ENCODE assay signal across 12 cellular contexts in the genomic region with DNA sequence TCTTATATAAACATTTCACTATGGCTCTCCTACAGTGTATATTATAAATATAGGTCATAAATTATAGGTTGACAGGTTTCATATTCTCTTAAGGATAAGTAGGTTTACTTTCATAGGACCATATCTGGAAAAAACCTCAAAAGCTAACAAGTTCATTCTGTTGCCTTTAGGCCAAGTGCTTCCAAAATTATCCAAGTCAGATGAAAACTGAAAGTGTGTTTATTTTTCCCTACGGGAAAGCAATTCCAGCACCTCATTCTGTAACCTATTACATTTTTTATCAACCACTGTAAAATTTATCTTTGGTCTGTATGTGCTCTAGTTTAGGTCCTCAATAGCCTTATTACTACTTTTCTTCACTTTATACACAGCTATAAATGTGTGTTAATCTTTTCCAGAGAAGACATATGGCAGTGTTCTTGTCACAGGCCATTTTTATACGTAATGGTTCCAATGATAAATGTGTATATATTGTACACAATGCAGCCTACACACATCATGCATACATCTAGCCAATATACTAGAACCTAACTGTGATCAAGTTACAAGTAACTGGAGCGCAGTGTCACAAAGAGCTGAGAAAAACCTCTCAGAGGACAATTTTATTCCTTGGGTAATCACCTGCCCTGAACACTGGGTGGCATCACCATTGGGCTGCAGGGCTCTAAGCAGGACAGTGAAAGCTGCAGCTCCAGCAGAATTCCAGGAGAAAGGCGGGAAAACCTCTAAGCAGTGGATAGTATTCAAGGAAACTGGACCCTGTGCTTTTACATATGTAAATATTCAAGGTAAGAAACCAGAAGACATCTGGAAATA.
DNase-seq lines count a peak whose midpoint lies in the region; ATAC-seq and TF ChIP-seq lines count a peak whose summit lies in the region.
"Had no signal": no experiment of that assay in that cellular context is flagged by ENCODE, and none has a peak within 500 bp of the region (broad histone marks: within the 10 kb centered on the region; RNA-seq: fewer than 3 reads in every experiment).

No MANE protein-coding gene starts in this region.

- peak; percentile 7 for DNase-seq in H4 (ENCODE audit: low spot score)
- peak; percentile 20 for DNase-seq in NCI-H146 (lab: John Stamatoyannopoulos, UW)
- DNase-seq in chondrocyte (ENCODE audit: low spot score): no peak
- peak in 2 of 3 donors; percentile 20 to 49 for DNase-seq in right lobe of liver
- no peak for DNase-seq in trophoblast cell
- no peak for DNase-seq in testis
- DNase-seq in T-helper 2 cell: no peak
- DNase-seq: activated T-cell treated with anti-CD3 and anti-CD28 coated beads for 4 hours; CD8-positive, alpha-beta T cell; effector memory CD4-positive, alpha-beta T cell; NCI-H1930 had no signal

- H4K91ac ChIP-seq in trophoblast cell (ENCODE audit: low read depth, low read length): no peak overlapping the region

- no peak overlapping the region for H3K14ac ChIP-seq in trophoblast cell (ENCODE audit: low read length)

- H3K36me3 Mint-ChIP-seq in chondrocyte (ENCODE audit: low read depth): peaks cover 11% of the 10 kb centered on the region

- H3K27me3 ChIP-seq in right lobe of liver (no peaks in the 10 kb centered on the region), trophoblast cell (ENCODE audit: insufficient read depth, low read length) (no peaks in the 10 kb centered on the region), testis (no peaks in the 10 kb centered on the region)

- H3K9me3 Mint-ChIP-seq in chondrocyte (ENCODE audit: low read depth): peaks cover 3% of the 10 kb centered on the region

- intact Hi-C loops in right lobe of liver (cut with DNase I) (no loop called here), testis (cut with DNase I; ENCODE audit: low total_unique reads) (no loop called here)

- H3K4me3 Mint-ChIP-seq in chondrocyte (ENCODE audit: unreplicated experiment): no peak overlapping the region
- H3K4me3 Mint-ChIP-seq: CD8-positive, alpha-beta T cell had no signal

- H2BK12ac ChIP-seq in trophoblast cell (ENCODE audit: low read length): no peak overlapping the region

- H3K27ac ChIP-seq in right lobe of liver (no peak overlapping the region), trophoblast cell (ENCODE audit: low read depth, low read length) (no peak overlapping the region), testis (no peak overlapping the region)

- no peak overlapping the region for H2AK5ac ChIP-seq in trophoblast cell (ENCODE audit: low read length)

- peak; percentile 69 to 94 (median 87) for ATAC-seq in right lobe of liver
- ATAC-seq in HG02938 (IDR thresholded peaks at IDR 0.05; ENCODE audit: unreplicated experiment): no peak
- ATAC-seq: CD8-positive, alpha-beta T cell had no signal

- H2AFZ ChIP-seq in trophoblast cell (ENCODE audit: insufficient read depth, low read length, poor library complexity): no peak overlapping the region

- H3K27ac Mint-ChIP-seq in chondrocyte (ENCODE audit: unreplicated experiment): no peak overlapping the region
- H3K27ac Mint-ChIP-seq: CD8-positive, alpha-beta T cell had no signal

- no peak overlapping the region for H3K4me2 ChIP-seq in trophoblast cell (ENCODE audit: low read length)

- no peaks in the 10 kb centered on the region for H3K27me3 Mint-ChIP-seq in chondrocyte (ENCODE audit: low read depth)

- H4K12ac ChIP-seq in trophoblast cell (ENCODE audit: low read depth, low read length): no peak overlapping the region

- TF ChIP-seq POLR2A in right lobe of liver (IDR thresholded peaks at IDR 0.05) (no peak), testis (IDR thresholded peaks at IDR 0.05) (no peak)

- H3K4me1 ChIP-seq in right lobe of liver (no peaks in the 10 kb centered on the region), trophoblast cell (ENCODE audit: control insufficient read depth in 1 of 2, insufficient read depth in 2 of 2, low read length in 2 of 2) (peaks cover 0 to 2% of the 10 kb centered on the region in 2 experiments), testis (no peaks in the 10 kb centered on the region)

- no peaks in the 10 kb centered on the region for H3K36me3 ChIP-seq in right lobe of liver
- no peaks in the 10 kb centered on the region for H3K36me3 ChIP-seq in trophoblast cell (ENCODE audit: control insufficient read depth in 1 of 2, insufficient read depth in 2 of 2, low read length in 2 of 2)
- no peaks in the 10 kb centered on the region for H3K36me3 ChIP-seq in testis (ENCODE audit: low read depth, missing control alignments)

- no peak overlapping the region for H3K9ac ChIP-seq in trophoblast cell (ENCODE audit: low read length)

- no peaks in the 10 kb centered on the region for H3K9me3 ChIP-seq in right lobe of liver
- H3K9me3 ChIP-seq in trophoblast cell (ENCODE audit: insufficient read depth, low read depth, low read length): no peaks in the 10 kb centered on the region
- no peaks in the 10 kb centered on the region for H3K9me3 ChIP-seq in testis

- no peak overlapping the region for H2BK120ac ChIP-seq in trophoblast cell (ENCODE audit: insufficient read depth, low read length, poor library complexity)

- no peak overlapping the region for H2BK5ac ChIP-seq in trophoblast cell (ENCODE audit: low read depth, low read length, poor library complexity)

- H4K8ac ChIP-seq in trophoblast cell (ENCODE audit: low read depth, low read length): no peak overlapping the region

- no peaks in the 10 kb centered on the region for H3K79me1 ChIP-seq in trophoblast cell (ENCODE audit: low read length)

- peaks cover 11% of the 10 kb centered on the region for H3K4me1 Mint-ChIP-seq in chondrocyte (ENCODE audit: low read depth)

- H3K23ac ChIP-seq in trophoblast cell (ENCODE audit: low read length): no peak overlapping the region

- no peak overlapping the region for H3K18ac ChIP-seq in trophoblast cell (ENCODE audit: low read length)

- peak; percentile 58 for TF ChIP-seq CTCF in chondrocyte (IDR thresholded peaks at IDR 0.05)
- peak; percentile 30 to 52 (median 36) for TF ChIP-seq CTCF in right lobe of liver (IDR thresholded peaks at IDR 0.05)
- no peak for TF ChIP-seq CTCF in testis (IDR thresholded peaks at IDR 0.05)

- no peak overlapping the region for H3K4ac ChIP-seq in trophoblast cell (ENCODE audit: low read depth, low read length)

- 53% methylated on average over 4 of the region's 4 CpGs for WGBS in right lobe of liver (ENCODE audit: insufficient coverage, low coverage, low lambda C conversion rate, missing lambda C conversion rate)
- no CpG with 5 or more reads among the region's 4 CpGs for WGBS in trophoblast cell (ENCODE audit: extremely low coverage, insufficient coverage, insufficient read length)
- 74 to 80% methylated on average over 4 of the region's 4 CpGs for WGBS in testis, 2 donors

- H3K4me3 ChIP-seq in right lobe of liver (no peak overlapping the region), trophoblast cell (ENCODE audit: low read depth, low read length) (no peak overlapping the region), testis (no peak overlapping the region)

- no peaks in the 10 kb centered on the region for H3K79me2 ChIP-seq in trophoblast cell (ENCODE audit: control insufficient read depth, insufficient read depth, low read length, poor library complexity)

Comparison
In these comparisons a context has a peak if more than half of its experiments do, and no peak if none do; other contexts are left out.
1. DNase-seq: peak in H4 (single experiment), NCI-H146 (single experiment) and right lobe of liver (2 of 3); none in chondrocyte (single experiment), trophoblast cell (0 of 2), testis (single experiment) and T-helper 2 cell (0 of 5).
2. CTCF ChIP-seq: peak in chondrocyte (single experiment) and right lobe of liver (4 of 4); none in testis (0 of 3).